ENCODE assay signal across 1 cellular context in the genomic region with DNA sequence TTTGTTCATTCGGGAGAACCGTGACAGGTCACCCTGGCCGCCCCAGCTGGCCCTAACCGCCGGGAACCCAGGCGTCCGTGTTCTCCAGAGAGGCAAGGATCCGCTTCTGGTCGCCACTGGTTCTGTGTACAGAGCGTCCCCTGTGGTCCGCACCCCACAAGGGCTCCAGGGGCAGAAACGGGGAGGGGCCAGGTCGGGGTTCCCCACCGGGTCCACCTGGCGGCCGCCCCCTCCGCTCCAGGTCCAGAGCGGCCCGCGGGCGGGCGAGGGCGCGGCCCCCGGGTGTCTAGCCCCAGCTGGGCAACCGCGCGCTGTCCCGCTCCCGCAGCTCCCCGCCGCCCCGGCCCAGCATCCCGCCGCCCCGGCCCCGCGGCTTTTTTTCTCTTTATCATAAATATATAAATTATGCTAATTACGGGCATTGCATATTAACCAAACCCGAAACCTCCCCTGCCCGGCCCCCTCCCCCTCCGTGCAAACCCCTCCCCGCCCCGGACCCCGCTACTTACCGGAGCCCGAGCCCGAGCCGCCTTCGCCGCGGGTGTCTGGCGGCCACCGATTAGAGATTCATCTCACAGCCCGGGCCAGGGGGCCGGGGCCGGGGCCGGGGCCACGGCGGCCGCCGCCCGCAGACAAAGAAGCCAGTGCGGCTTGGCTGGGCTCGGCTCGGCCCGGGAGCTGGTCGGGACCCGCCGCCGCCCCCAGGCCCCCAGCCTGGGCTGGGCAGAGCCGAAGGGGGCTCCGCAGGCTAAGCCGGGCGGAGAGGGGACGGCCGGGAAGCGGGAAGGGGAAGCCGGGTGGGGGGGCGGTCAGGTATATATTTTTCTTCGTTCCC.
TF ChIP-seq lines count a peak whose summit lies in the region.

No MANE protein-coding gene starts in this region.

TF ChIP-seq in HEK293, 187 proteins besides CTCF, POLR2A, EP300 and RAD21 (continued from another document and continues in another):
- no peak for TF ChIP-seq ZFP37 (tag by site-specific recombination; IDR thresholded peaks at IDR 0.05)
- no peak; the same call in 1 of the 2 replicates for TF ChIP-seq ZNF341 (tag by site-specific recombination; IDR thresholded peaks at IDR 0.05; ENCODE audit: low read depth)
- TF ChIP-seq ZNF302 (tag by site-specific recombination; IDR thresholded peaks at IDR 0.05; ENCODE audit: low read depth): no peak
- TF ChIP-seq SP7 (tag by site-specific recombination; IDR thresholded peaks at IDR 0.05): no peak
- TF ChIP-seq, protein P1, sequence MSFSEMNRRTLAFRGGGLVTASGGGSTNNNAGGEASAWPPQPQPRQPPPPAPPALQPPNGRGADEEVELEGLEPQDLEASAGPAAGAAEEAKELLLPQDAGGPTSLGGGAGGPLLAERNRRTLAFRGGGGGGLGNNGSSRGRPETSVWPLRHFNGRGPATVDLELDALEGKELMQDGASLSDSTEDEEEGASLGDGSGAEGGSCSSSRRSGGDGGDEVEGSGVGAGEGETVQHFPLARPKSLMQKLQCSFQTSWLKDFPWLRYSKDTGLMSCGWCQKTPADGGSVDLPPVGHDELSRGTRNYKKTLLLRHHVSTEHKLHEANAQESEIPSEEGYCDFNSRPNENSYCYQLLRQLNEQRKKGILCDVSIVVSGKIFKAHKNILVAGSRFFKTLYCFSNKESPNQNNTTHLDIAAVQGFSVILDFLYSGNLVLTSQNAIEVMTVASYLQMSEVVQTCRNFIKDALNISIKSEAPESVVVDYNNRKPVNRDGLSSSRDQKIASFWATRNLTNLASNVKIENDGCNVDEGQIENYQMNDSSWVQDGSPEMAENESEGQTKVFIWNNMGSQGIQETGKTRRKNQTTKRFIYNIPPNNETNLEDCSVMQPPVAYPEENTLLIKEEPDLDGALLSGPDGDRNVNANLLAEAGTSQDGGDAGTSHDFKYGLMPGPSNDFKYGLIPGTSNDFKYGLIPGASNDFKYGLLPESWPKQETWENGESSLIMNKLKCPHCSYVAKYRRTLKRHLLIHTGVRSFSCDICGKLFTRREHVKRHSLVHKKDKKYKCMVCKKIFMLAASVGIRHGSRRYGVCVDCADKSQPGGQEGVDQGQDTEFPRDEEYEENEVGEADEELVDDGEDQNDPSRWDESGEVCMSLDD (tag by site-specific recombination; IDR thresholded peaks at IDR 0.05): peak; percentile 51; the same call in 1 of the 2 replicates
- TF ChIP-seq ZNF660 (tag by site-specific recombination; IDR thresholded peaks at IDR 0.05): no peak
- TF ChIP-seq, protein P2, sequence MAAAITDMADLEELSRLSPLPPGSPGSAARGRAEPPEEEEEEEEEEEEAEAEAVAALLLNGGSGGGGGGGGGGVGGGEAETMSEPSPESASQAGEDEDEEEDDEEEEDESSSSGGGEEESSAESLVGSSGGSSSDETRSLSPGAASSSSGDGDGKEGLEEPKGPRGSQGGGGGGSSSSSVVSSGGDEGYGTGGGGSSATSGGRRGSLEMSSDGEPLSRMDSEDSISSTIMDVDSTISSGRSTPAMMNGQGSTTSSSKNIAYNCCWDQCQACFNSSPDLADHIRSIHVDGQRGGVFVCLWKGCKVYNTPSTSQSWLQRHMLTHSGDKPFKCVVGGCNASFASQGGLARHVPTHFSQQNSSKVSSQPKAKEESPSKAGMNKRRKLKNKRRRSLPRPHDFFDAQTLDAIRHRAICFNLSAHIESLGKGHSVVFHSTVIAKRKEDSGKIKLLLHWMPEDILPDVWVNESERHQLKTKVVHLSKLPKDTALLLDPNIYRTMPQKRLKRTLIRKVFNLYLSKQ (tag by site-specific recombination; IDR thresholded peaks at IDR 0.05; ENCODE audit: borderline replicate concordance): no peak
- no peak for TF ChIP-seq ZNF354C (tag by site-specific recombination; IDR thresholded peaks at IDR 0.05; ENCODE audit: borderline replicate concordance, low read depth)
- no peak for TF ChIP-seq ZNF626 (tag by site-specific recombination; IDR thresholded peaks at IDR 0.05)
- no peak for TF ChIP-seq OVOL3 (tag by site-specific recombination; IDR thresholded peaks at IDR 0.05)
- no peak for TF ChIP-seq ZNF596 (tag by site-specific recombination; IDR thresholded peaks at IDR 0.05)
- TF ChIP-seq ZNF366 (tag by site-specific recombination; conservative IDR thresholded peaks at IDR 0.05): no peak
- no peak for TF ChIP-seq KLF9 (tag by site-specific recombination; IDR thresholded peaks at IDR 0.05; ENCODE audit: low read depth)
- TF ChIP-seq, protein P3, sequence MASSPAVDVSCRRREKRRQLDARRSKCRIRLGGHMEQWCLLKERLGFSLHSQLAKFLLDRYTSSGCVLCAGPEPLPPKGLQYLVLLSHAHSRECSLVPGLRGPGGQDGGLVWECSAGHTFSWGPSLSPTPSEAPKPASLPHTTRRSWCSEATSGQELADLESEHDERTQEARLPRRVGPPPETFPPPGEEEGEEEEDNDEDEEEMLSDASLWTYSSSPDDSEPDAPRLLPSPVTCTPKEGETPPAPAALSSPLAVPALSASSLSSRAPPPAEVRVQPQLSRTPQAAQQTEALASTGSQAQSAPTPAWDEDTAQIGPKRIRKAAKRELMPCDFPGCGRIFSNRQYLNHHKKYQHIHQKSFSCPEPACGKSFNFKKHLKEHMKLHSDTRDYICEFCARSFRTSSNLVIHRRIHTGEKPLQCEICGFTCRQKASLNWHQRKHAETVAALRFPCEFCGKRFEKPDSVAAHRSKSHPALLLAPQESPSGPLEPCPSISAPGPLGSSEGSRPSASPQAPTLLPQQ (tag by site-specific recombination; IDR thresholded peaks at IDR 0.05): no peak
- no peak for TF ChIP-seq ZNF221 (tag by site-specific recombination; IDR thresholded peaks at IDR 0.05; ENCODE audit: borderline replicate concordance)
- no peak for TF ChIP-seq ZNF266 (tag by site-specific recombination; IDR thresholded peaks at IDR 0.05; ENCODE audit: low read depth)
- TF ChIP-seq ZNF112 (tag by site-specific recombination; IDR thresholded peaks at IDR 0.05): no peak
- TF ChIP-seq ZXDB (tag by site-specific recombination; IDR thresholded peaks at IDR 0.05): peak; percentile 70
- no peak for TF ChIP-seq ZFHX2 (tag by site-specific recombination; conservative IDR thresholded peaks at IDR 0.05)
- no peak for TF ChIP-seq ZNF747 (tag by site-specific recombination; IDR thresholded peaks at IDR 0.05)
- TF ChIP-seq, protein P4, sequence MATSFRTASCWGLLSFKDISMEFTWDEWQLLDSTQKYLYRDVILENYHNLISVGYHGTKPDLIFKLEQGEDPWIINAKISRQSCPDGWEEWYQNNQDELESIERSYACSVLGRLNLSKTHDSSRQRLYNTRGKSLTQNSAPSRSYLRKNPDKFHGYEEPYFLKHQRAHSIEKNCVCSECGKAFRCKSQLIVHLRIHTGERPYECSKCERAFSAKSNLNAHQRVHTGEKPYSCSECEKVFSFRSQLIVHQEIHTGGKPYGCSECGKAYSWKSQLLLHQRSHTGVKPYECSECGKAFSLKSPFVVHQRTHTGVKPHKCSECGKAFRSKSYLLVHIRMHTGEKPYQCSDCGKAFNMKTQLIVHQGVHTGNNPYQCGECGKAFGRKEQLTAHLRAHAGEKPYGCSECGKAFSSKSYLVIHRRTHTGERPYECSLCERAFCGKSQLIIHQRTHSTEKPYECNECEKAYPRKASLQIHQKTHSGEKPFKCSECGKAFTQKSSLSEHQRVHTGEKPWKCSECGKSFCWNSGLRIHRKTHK (tag by site-specific recombination; IDR thresholded peaks at IDR 0.05): no peak
- TF ChIP-seq, protein P5, sequence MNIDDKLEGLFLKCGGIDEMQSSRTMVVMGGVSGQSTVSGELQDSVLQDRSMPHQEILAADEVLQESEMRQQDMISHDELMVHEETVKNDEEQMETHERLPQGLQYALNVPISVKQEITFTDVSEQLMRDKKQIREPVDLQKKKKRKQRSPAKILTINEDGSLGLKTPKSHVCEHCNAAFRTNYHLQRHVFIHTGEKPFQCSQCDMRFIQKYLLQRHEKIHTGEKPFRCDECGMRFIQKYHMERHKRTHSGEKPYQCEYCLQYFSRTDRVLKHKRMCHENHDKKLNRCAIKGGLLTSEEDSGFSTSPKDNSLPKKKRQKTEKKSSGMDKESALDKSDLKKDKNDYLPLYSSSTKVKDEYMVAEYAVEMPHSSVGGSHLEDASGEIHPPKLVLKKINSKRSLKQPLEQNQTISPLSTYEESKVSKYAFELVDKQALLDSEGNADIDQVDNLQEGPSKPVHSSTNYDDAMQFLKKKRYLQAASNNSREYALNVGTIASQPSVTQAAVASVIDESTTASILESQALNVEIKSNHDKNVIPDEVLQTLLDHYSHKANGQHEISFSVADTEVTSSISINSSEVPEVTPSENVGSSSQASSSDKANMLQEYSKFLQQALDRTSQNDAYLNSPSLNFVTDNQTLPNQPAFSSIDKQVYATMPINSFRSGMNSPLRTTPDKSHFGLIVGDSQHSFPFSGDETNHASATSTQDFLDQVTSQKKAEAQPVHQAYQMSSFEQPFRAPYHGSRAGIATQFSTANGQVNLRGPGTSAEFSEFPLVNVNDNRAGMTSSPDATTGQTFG (tag by site-specific recombination; IDR thresholded peaks at IDR 0.05; ENCODE audit: borderline replicate concordance): no peak
- TF ChIP-seq, protein P6, sequence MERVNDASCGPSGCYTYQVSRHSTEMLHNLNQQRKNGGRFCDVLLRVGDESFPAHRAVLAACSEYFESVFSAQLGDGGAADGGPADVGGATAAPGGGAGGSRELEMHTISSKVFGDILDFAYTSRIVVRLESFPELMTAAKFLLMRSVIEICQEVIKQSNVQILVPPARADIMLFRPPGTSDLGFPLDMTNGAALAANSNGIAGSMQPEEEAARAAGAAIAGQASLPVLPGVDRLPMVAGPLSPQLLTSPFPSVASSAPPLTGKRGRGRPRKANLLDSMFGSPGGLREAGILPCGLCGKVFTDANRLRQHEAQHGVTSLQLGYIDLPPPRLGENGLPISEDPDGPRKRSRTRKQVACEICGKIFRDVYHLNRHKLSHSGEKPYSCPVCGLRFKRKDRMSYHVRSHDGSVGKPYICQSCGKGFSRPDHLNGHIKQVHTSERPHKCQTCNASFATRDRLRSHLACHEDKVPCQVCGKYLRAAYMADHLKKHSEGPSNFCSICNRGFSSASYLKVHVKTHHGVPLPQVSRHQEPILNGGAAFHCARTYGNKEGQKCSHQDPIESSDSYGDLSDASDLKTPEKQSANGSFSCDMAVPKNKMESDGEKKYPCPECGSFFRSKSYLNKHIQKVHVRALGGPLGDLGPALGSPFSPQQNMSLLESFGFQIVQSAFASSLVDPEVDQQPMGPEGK (tag by site-specific recombination; IDR thresholded peaks at IDR 0.05): peak; percentile 50
- TF ChIP-seq, protein P7, sequence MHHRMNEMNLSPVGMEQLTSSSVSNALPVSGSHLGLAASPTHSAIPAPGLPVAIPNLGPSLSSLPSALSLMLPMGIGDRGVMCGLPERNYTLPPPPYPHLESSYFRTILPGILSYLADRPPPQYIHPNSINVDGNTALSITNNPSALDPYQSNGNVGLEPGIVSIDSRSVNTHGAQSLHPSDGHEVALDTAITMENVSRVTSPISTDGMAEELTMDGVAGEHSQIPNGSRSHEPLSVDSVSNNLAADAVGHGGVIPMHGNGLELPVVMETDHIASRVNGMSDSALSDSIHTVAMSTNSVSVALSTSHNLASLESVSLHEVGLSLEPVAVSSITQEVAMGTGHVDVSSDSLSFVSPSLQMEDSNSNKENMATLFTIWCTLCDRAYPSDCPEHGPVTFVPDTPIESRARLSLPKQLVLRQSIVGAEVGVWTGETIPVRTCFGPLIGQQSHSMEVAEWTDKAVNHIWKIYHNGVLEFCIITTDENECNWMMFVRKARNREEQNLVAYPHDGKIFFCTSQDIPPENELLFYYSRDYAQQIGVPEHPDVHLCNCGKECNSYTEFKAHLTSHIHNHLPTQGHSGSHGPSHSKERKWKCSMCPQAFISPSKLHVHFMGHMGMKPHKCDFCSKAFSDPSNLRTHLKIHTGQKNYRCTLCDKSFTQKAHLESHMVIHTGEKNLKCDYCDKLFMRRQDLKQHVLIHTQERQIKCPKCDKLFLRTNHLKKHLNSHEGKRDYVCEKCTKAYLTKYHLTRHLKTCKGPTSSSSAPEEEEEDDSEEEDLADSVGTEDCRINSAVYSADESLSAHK (tag by site-specific recombination; IDR thresholded peaks at IDR 0.05): no peak
- no peak; the same call in 1 of the 2 replicates for TF ChIP-seq ZNF600 (tag by site-specific recombination; IDR thresholded peaks at IDR 0.05)
- TF ChIP-seq ZNF169 (tag by site-specific recombination; IDR thresholded peaks at IDR 0.05): no peak
- no peak for TF ChIP-seq ZNF701 (tag by site-specific recombination; IDR thresholded peaks at IDR 0.05)
- TF ChIP-seq ZNF776 (tag by site-specific recombination; IDR thresholded peaks at IDR 0.05; ENCODE audit: borderline replicate concordance): no peak
- TF ChIP-seq HOXC10 (CRISPR knock-in tag; IDR thresholded peaks at IDR 0.05): no peak
- no peak for TF ChIP-seq ZNF544 (tag by site-specific recombination; IDR thresholded peaks at IDR 0.05)
- no peak for TF ChIP-seq MYNN (tag by site-specific recombination; IDR thresholded peaks at IDR 0.05; ENCODE audit: borderline replicate concordance)
- no peak for TF ChIP-seq ZNF10 (tag by site-specific recombination; IDR thresholded peaks at IDR 0.05)
- TF ChIP-seq SP2 (tag by site-specific recombination; IDR thresholded peaks at IDR 0.05): no peak
- TF ChIP-seq, protein P8, sequence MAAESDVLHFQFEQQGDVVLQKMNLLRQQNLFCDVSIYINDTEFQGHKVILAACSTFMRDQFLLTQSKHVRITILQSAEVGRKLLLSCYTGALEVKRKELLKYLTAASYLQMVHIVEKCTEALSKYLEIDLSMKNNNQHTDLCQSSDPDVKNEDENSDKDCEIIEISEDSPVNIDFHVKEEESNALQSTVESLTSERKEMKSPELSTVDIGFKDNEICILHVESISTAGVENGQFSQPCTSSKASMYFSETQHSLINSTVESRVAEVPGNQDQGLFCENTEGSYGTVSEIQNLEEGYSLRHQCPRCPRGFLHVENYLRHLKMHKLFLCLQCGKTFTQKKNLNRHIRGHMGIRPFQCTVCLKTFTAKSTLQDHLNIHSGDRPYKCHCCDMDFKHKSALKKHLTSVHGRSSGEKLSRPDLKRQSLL (tag by site-specific recombination; IDR thresholded peaks at IDR 0.05): no peak
- no peak for TF ChIP-seq ZSCAN23 (tag by site-specific recombination; IDR thresholded peaks at IDR 0.05)
- no peak for TF ChIP-seq RBAK (tag by site-specific recombination; IDR thresholded peaks at IDR 0.05)
- TF ChIP-seq ZNF211 (tag by site-specific recombination; IDR thresholded peaks at IDR 0.05; ENCODE audit: low read depth): no peak
- TF ChIP-seq, protein P9, sequence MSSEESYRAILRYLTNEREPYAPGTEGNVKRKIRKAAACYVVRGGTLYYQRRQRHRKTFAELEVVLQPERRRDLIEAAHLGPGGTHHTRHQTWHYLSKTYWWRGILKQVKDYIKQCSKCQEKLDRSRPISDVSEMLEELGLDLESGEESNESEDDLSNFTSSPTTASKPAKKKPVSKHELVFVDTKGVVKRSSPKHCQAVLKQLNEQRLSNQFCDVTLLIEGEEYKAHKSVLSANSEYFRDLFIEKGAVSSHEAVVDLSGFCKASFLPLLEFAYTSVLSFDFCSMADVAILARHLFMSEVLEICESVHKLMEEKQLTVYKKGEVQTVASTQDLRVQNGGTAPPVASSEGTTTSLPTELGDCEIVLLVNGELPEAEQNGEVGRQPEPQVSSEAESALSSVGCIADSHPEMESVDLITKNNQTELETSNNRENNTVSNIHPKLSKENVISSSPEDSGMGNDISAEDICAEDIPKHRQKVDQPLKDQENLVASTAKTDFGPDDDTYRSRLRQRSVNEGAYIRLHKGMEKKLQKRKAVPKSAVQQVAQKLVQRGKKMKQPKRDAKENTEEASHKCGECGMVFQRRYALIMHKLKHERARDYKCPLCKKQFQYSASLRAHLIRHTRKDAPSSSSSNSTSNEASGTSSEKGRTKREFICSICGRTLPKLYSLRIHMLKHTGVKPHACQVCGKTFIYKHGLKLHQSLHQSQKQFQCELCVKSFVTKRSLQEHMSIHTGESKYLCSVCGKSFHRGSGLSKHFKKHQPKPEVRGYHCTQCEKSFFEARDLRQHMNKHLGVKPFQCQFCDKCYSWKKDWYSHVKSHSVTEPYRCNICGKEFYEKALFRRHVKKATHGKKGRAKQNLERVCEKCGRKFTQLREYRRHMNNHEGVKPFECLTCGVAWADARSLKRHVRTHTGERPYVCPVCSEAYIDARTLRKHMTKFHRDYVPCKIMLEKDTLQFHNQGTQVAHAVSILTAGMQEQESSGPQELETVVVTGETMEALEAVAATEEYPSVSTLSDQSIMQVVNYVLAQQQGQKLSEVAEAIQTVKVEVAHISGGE (tag by site-specific recombination; conservative IDR thresholded peaks at IDR 0.05; ENCODE audit: low read depth): no peak
